Comparison of ENCODE assay signal across 1 cellular context in genomic region chr1:8384088-8384487, GRCh38.
A peak's percentile ranks its signal among the peaks of the same experiment; 100 is the strongest.
TF ChIP-seq lines count a peak whose summit lies in the region.

No MANE protein-coding gene starts in this region.

TF ChIP-seq in IMR-90, 13 proteins besides CTCF, POLR2A, EP300 and RAD21:
- peak; percentile 15; the same call in 1 of the 2 replicates for TF ChIP-seq MAFK (IDR thresholded peaks at IDR 0.05; ENCODE audit: low read depth, low read length)
- TF ChIP-seq MAZ (IDR thresholded peaks at IDR 0.05; ENCODE audit: borderline replicate concordance, low read depth, low read length): no peak
TF ChIP-seq in IMR-90: peak in this region for 1.
